In the genomic region with DNA sequence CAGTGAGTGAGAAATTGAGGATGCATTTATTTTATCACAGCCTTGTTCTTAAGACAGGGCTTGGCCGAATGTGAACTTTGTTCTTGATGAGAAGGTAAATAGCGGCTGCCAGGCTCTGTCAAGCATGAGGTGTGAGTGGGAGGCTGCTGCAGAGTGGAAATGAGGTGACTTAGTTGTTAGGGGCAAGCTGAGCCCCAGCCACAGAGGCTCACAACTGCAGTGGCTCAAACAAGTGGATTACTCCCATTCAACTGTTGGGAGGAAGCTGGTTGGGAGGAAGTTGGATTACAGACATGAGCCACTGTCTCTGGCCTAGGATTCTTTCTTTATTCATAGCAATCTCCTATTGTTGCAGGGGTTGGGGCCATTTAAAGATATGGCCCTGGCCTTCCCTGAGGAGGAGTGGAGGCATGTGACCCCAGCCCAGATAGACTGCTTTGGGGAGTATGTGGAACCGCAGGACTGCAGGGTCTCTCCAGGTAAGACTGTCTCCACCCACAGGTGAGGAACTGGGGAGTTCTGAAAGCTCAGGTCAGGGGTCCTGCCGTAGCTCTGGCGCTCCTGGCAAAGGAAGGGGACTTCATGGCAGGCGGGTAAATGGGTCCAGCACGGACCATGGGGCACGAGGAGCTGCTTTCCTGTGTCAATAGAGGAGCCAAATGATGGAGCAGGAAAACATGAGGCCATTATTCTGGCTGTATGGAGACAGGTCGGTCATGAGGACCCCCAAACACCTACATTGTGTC, we compare ENCODE assay signal across 14 cellular contexts. TPM values are rescaled to one million over a fixed set of nuclear protein-coding genes. Genes with fewer than 3 reads are reported as not detected.
A peak's percentile ranks its signal among the peaks of the same experiment; 100 is the strongest.
DNase-seq lines count a peak whose midpoint lies in the region; ATAC-seq and TF ChIP-seq lines count a peak whose summit lies in the region.
"Had no signal": no experiment of that assay in that cellular context is flagged by ENCODE, and none has a peak within 500 bp of the region (broad histone marks: within the 10 kb centered on the region; RNA-seq: fewer than 3 reads in every experiment).

No MANE protein-coding gene starts in this region.

- TF ChIP-seq CTCF in esophagus muscularis mucosa (IDR thresholded peaks at IDR 0.05) = no peak

- intact Hi-C loops in esophagus muscularis mucosa (cut with DNase I) = no loop called here

- H3K36me3 ChIP-seq in esophagus muscularis mucosa = peaks cover 76 to 100% (median 96%) of the 10 kb centered on the region in 4 donors

- DNase-seq in activated CD4-positive, CD25-positive, alpha-beta regulatory T cell treated with anti-CD3 and anti-CD28 coated beads, Interleukin-2, amount 50 U/mL, for 72 hours = no peak
- DNase-seq in activated CD8-positive, alpha-beta memory T cell treated with anti-CD3 and anti-CD28 coated beads, Interleukin-2, amount 50 U/mL, for 4 hours = peak; percentile 36
- DNase-seq in esophagus muscularis mucosa (ENCODE audit: extremely low spot score) (peak; percentile 37), DMS53 (lab: John Stamatoyannopoulos, UW) (no peak), HEK293T (ENCODE audit: extremely low spot score) (no peak)
- peak in 1 of 2 donors; percentile 16 for DNase-seq in stimulated activated effector memory CD8-positive, alpha-beta T cell treated with anti-CD3 and anti-CD28 coated beads, Interleukin-12 subunit alpha, Interleukin-12 subunit beta, amount 100 ng/mL, for 72 hours (ENCODE audit: low spot score in 2 of 2)
- DNase-seq: 8988T, activated B cell treated with CpG ODN at 0.5 μM for 24 hours, Calu3, Karpas-422, SHP77 treated with DMSO at 0.1 percent for 48 hours had no signal

- no peaks in the 10 kb centered on the region for H3K9me3 ChIP-seq in esophagus muscularis mucosa

- H3K27ac ChIP-seq in esophagus muscularis mucosa (replicated peaks in 1 of 4) = no peak overlapping the region

- peak overlapping the region; percentile 99 for H3K27ac Mint-ChIP-seq in stimulated activated effector memory CD8-positive, alpha-beta T cell treated with anti-CD3 and anti-CD28 coated beads, Interleukin-12 subunit alpha, Interleukin-12 subunit beta, amount 100 ng/mL, for 72 hours
- H3K27ac Mint-ChIP-seq: activated B cell treated with CpG ODN at 0.5 μM for 24 hours had no signal

- TF ChIP-seq POLR2A in esophagus muscularis mucosa (IDR thresholded peaks at IDR 0.05; ENCODE audit: low read depth) = no peak

- H3K9me3 Mint-ChIP-seq in stimulated activated effector memory CD8-positive, alpha-beta T cell treated with anti-CD3 and anti-CD28 coated beads, Interleukin-12 subunit alpha, Interleukin-12 subunit beta, amount 100 ng/mL, for 72 hours = no peaks in the 10 kb centered on the region
- H3K9me3 Mint-ChIP-seq: activated B cell treated with CpG ODN at 0.5 μM for 24 hours had no signal

- peaks cover 0 to 5% (median 2%) of the 10 kb centered on the region in 4 donors for H3K4me1 ChIP-seq in esophagus muscularis mucosa

- no peak overlapping the region for H3K4me3 ChIP-seq in esophagus muscularis mucosa
- H3K4me3 ChIP-seq: smooth muscle cell had no signal

- H3K36me3 Mint-ChIP-seq in stimulated activated effector memory CD8-positive, alpha-beta T cell treated with anti-CD3 and anti-CD28 coated beads, Interleukin-12 subunit alpha, Interleukin-12 subunit beta, amount 100 ng/mL, for 72 hours = peaks cover 100% of the 10 kb centered on the region

- peak; percentile 43 to 53 for ATAC-seq in activated CD4-positive, CD25-positive, alpha-beta regulatory T cell treated with anti-CD3 and anti-CD28 coated beads, Interleukin-2, amount 50 U/mL, for 24 hours
- ATAC-seq in stimulated activated effector memory CD8-positive, alpha-beta T cell treated with anti-CD3 and anti-CD28 coated beads, Interleukin-12 subunit alpha, Interleukin-12 subunit beta, amount 100 ng/mL, for 72 hours = peak; percentile 80
- ATAC-seq in HG03571 (IDR thresholded peaks at IDR 0.05; ENCODE audit: unreplicated experiment) = no peak

- POLR2A ChIA-PET in HEK293T (lab: Yijun Ruan, JAX) = no interaction called here

- no peaks in the 10 kb centered on the region for H3K27me3 ChIP-seq in esophagus muscularis mucosa

- no peak for TF ChIP-seq EP300 in esophagus muscularis mucosa (IDR thresholded peaks at IDR 0.05)

- WGBS in esophagus muscularis mucosa = 84% methylated on average over 9 of the region's 9 CpGs

- peak overlapping the region; percentile 93 for H3K4me3 Mint-ChIP-seq in stimulated activated effector memory CD8-positive, alpha-beta T cell treated with anti-CD3 and anti-CD28 coated beads, Interleukin-12 subunit alpha, Interleukin-12 subunit beta, amount 100 ng/mL, for 72 hours
- H3K4me3 Mint-ChIP-seq: activated B cell treated with CpG ODN at 0.5 μM for 24 hours had no signal

- H3K4me1 Mint-ChIP-seq in stimulated activated effector memory CD8-positive, alpha-beta T cell treated with anti-CD3 and anti-CD28 coated beads, Interleukin-12 subunit alpha, Interleukin-12 subunit beta, amount 100 ng/mL, for 72 hours = peaks cover 84% of the 10 kb centered on the region

- CTCF ChIA-PET in HEK293T (lab: Yijun Ruan, JAX) = no interaction called here

TF ChIP-seq in HEK293T, 16 proteins besides CTCF, POLR2A, EP300 and RAD21:
- TF ChIP-seq SP1 (IDR thresholded peaks at IDR 0.05) (no peak), HDGF (IDR thresholded peaks at IDR 0.05; ENCODE audit: borderline replicate concordance) (no peak), L3MBTL2 (conservative IDR thresholded peaks at IDR 0.05) (no peak), ZNF384 (IDR thresholded peaks at IDR 0.05) (no peak), BHLHE40 (IDR thresholded peaks at IDR 0.05; ENCODE audit: borderline replicate concordance) (no peak), FOXA1 (IDR thresholded peaks at IDR 0.05) (no peak), CTBP1 (IDR thresholded peaks at IDR 0.05; ENCODE audit: borderline replicate concordance) (no peak), FOXK2 (IDR thresholded peaks at IDR 0.05) (no peak), TARDBP (IDR thresholded peaks at IDR 0.05) (no peak), LEF1 (IDR thresholded peaks at IDR 0.05; ENCODE audit: borderline replicate concordance) (no peak)

RNA-seq across cellular contexts. Expression of a gene that starts 7.1 kb away (rescaled TPM):
- 10 to 100 TPM; 12.1 to 17.1 (median 14.2) TPM for total RNA-seq in esophagus muscularis mucosa

RNA-seq across cellular contexts. Expression of a gene that starts 25.8 kb away (rescaled TPM):
- under 1 TPM in 2 of 4 donors, not detected in 2; 0.32 to 0.57 TPM for total RNA-seq in esophagus muscularis mucosa
- total RNA-seq: Calu3 had no signal

RNA-seq across cellular contexts. Expression of a gene that starts 55.9 kb away (rescaled TPM):
- total RNA-seq in esophagus muscularis mucosa = 1 to 10 TPM in 3 of 4 donors, under 1 TPM in 1; 0.91 to 4.6 (median 2.3) TPM
- total RNA-seq: activated B cell treated with CpG ODN at 0.5 μM for 24 hours, smooth muscle cell had no signal

Comparison
In these comparisons a context has a peak if more than half of its experiments do, and no peak if none do; other contexts are left out.
1. DNase-seq: peak in activated CD8-positive, alpha-beta memory T cell treated with anti-CD3 and anti-CD28 coated beads, Interleukin-2, amount 50 U/mL, for 4 hours (single experiment) and esophagus muscularis mucosa (single experiment); none in activated CD4-positive, CD25-positive, alpha-beta regulatory T cell treated with anti-CD3 and anti-CD28 coated beads, Interleukin-2, amount 50 U/mL, for 72 hours (single experiment), DMS53 (single experiment) and HEK293T (single experiment).